In genomic region chr5:100535060-100536005, GRCh38 we compare ENCODE assay signal across 8 cellular contexts. TPM values are rescaled to one million over a fixed set of nuclear protein-coding genes. Genes with fewer than 3 reads are reported as not detected.
A peak's percentile ranks its signal among the peaks of the same experiment; 100 is the strongest.
DNase-seq lines count a peak whose midpoint lies in the region; ATAC-seq and TF ChIP-seq lines count a peak whose summit lies in the region.

Gene FAM174A, plus strand, starts transcription at chr5:100535374. Its CDS starts 157 bp downstream, at chr5:100535531.

- intact Hi-C loops in colonic mucosa (cut with DNase I) (no loop called here), left colon (cut with DNase I, micrococcal nuclease) (no loop called here)

- H3K27me3 ChIP-seq in colonic mucosa: no peaks in the 10 kb centered on the region

- H3K4me1 ChIP-seq in colonic mucosa: peaks cover 9% of the 10 kb centered on the region

- no peak for TF ChIP-seq CTCF in colonic mucosa (IDR thresholded peaks at IDR 0.05)

- no peaks in the 10 kb centered on the region for H3K36me3 ChIP-seq in colonic mucosa

- no peaks in the 10 kb centered on the region for H3K9me3 ChIP-seq in colonic mucosa

- peak; percentile 98 for ATAC-seq in HG03442 (IDR thresholded peaks at IDR 0.05; ENCODE audit: unreplicated experiment)
- ATAC-seq in left colon: peak; percentile 98

- peak within 1 kb of the TSS; percentile 89 to 90 for H3K9ac ChIP-seq in colonic mucosa (ENCODE audit: low read depth in 2 of 2, low read length in 2 of 2)

- peak within 1 kb of the TSS; percentile 75 for H3K27ac ChIP-seq in colonic mucosa

- DNase-seq in AML-193 (lab: John Stamatoyannopoulos, UW) (peak; percentile 90 to 94), GM19238 (ENCODE audit: insufficient read length, low spot score) (peak; percentile 39), NCI-H524 (lab: John Stamatoyannopoulos, UW) (peak; percentile 89 to 97), colonic mucosa (peak; percentile 98), left colon (peak; percentile 97 to 98)
- DNase-seq in activated CD4-positive, alpha-beta T cell treated with anti-CD3 and anti-CD28 coated beads for 48 hours: peak; percentile 95
- peak; percentile 93 for DNase-seq in stimulated activated CD4-positive, alpha-beta T cell treated with anti-CD3 and anti-CD28 coated beads, Interleukin-1b, Interleukin-23, amount 100 ng/mL, for 48 hours

- peak within 1 kb of the TSS; percentile 64 for H3K4me3 ChIP-seq in colonic mucosa

RNA-seq across cellular contexts. Expression of gene FAM174A, which starts in this region (rescaled TPM):
- total RNA-seq in colonic mucosa (10 to 100 TPM; 16.4 to 17.6 TPM), left colon (10 to 100 TPM; 18.7 to 22.8 TPM)

Comparison
In these comparisons a context has a peak if more than half of its experiments do, and no peak if none do; other contexts are left out.
1. Peak in every context shown above with its lines: DNase-seq, ATAC-seq, H3K4me3 ChIP-seq and H3K27ac ChIP-seq.
2. DNase-seq: peak in every context shown above with its lines; median percentile 98 in colonic mucosa; 98 in left colon; 95 in activated CD4-positive, alpha-beta T cell treated with anti-CD3 and anti-CD28 coated beads for 48 hours; 93 in NCI-H524; 93 in stimulated activated CD4-positive, alpha-beta T cell treated with anti-CD3 and anti-CD28 coated beads, Interleukin-1b, Interleukin-23, amount 100 ng/mL, for 48 hours; 92 in AML-193; 39 in GM19238.